8 cellular contexts compared by ENCODE assay signal in the genomic region with DNA sequence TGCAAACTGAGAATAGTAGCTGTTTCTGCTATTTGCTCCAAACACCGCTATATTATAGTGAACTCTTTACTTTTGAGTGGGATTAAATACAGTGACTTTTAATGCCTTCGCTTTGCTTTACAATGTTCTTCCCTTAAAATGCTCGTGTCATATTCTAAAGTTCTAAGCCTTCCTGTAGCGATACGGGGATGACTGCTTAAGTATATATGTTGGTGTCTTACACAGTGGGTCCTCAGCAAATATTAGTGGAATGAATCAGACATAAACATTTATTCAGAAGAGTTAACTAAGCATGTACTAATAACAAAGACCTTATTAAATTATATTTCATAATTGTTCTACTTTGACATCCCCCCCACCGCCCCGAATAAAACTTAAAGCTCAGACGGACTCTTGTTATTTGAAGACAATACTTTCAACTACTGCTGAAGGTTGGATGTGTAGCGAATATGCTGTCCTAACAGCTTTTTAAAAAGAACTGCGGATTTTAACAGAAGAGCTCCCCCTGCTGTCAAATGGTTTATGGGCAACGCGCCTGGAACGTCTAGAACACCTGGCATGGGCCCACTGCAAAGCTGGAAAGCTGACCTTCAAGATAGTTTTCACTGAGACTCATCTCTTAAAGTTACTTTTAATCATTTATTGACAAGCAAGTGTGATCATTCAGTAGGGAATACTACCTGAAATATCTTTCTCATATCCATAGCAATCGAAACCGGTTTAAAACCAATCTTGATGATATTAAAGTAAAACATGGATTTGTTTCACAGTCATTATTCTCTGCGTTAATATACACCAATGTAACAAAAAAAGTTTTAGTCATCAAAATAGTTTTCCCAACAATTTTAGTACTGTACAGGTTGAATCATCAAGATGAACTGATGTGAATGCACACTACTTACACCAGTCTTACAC.
DNase-seq lines count a peak whose midpoint lies in the region; ATAC-seq and TF ChIP-seq lines count a peak whose summit lies in the region.

No MANE protein-coding gene starts in this region.

- DNase-seq in AG09319 (ENCODE audit: extremely low read depth, low read depth) = peak; percentile 76
- peak; percentile 43 for DNase-seq in GM19240 (ENCODE audit: insufficient read length, low spot score)
- DNase-seq in NAMALWA (ENCODE audit: low spot score) = peak; percentile 97
- peak; percentile 86 for DNase-seq in SK-N-DZ (ENCODE audit: low spot score)
- DNase-seq in glutamatergic neuron = peak; percentile 70
- DNase-seq in omental fat pad (ENCODE audit: low spot score) = peak; percentile 50
- DNase-seq in superior temporal gyrus (ENCODE audit: extremely low spot score) = peak; percentile 97

- H3K36me3 Mint-ChIP-seq in activated naive CD4-positive, alpha-beta T cell treated with anti-CD3 and anti-CD28 coated beads, Interleukin-2, amount 50 U/mL, for 24 hours = peaks cover 2% of the 10 kb centered on the region
- H3K36me3 Mint-ChIP-seq in glutamatergic neuron (ENCODE audit: unreplicated experiment) = peaks cover 3% of the 10 kb centered on the region

- no peaks in the 10 kb centered on the region for H3K9me3 Mint-ChIP-seq in activated naive CD4-positive, alpha-beta T cell treated with anti-CD3 and anti-CD28 coated beads, Interleukin-2, amount 50 U/mL, for 24 hours
- peaks cover 11% of the 10 kb centered on the region for H3K9me3 Mint-ChIP-seq in glutamatergic neuron (ENCODE audit: unreplicated experiment)

- peaks cover 41% of the 10 kb centered on the region for H3K4me1 Mint-ChIP-seq in activated naive CD4-positive, alpha-beta T cell treated with anti-CD3 and anti-CD28 coated beads, Interleukin-2, amount 50 U/mL, for 24 hours
- H3K4me1 Mint-ChIP-seq in glutamatergic neuron (ENCODE audit: low read depth, unreplicated experiment) = peaks cover 20% of the 10 kb centered on the region

- peak; percentile 81 for TF ChIP-seq CTCF in AG09319 (IDR thresholded peaks at IDR 0.05; ENCODE audit: low read depth, low read length)
- TF ChIP-seq CTCF in glutamatergic neuron (IDR thresholded peaks at IDR 0.05; ENCODE audit: partially characterized antibody, unreplicated experiment) = peak; percentile 68
- TF ChIP-seq CTCF in omental fat pad (IDR thresholded peaks at IDR 0.05) = peak in 1 of 3 donors; percentile 63

- ATAC-seq in omental fat pad (ENCODE audit: low FRiP score) = peak; percentile 70

- H3K4me3 Mint-ChIP-seq in activated naive CD4-positive, alpha-beta T cell treated with anti-CD3 and anti-CD28 coated beads, Interleukin-2, amount 50 U/mL, for 24 hours = peak overlapping the region; percentile 88
- peak overlapping the region; percentile 85 for H3K4me3 Mint-ChIP-seq in glutamatergic neuron (ENCODE audit: unreplicated experiment)

- H3K27me3 Mint-ChIP-seq in activated naive CD4-positive, alpha-beta T cell treated with anti-CD3 and anti-CD28 coated beads, Interleukin-2, amount 50 U/mL, for 24 hours = no peaks in the 10 kb centered on the region
- H3K27me3 Mint-ChIP-seq in glutamatergic neuron (ENCODE audit: unreplicated experiment) = peaks cover 15% of the 10 kb centered on the region

- H3K27ac Mint-ChIP-seq in activated naive CD4-positive, alpha-beta T cell treated with anti-CD3 and anti-CD28 coated beads, Interleukin-2, amount 50 U/mL, for 24 hours = peak overlapping the region; percentile 90
- H3K27ac Mint-ChIP-seq in glutamatergic neuron (ENCODE audit: unreplicated experiment) = peak overlapping the region; percentile 74

Comparison
In these comparisons a context has a peak if more than half of its experiments do, and no peak if none do; other contexts are left out.
1. Peak in every context shown above with its lines: DNase-seq and ATAC-seq.
2. DNase-seq: peak in every context shown above with its lines; median percentile 97 in NAMALWA; 97 in superior temporal gyrus; 86 in SK-N-DZ; 76 in AG09319; 70 in glutamatergic neuron; 50 in omental fat pad; 43 in GM19240.